ENCODE assay signal across 4 cellular contexts in the genomic region with DNA sequence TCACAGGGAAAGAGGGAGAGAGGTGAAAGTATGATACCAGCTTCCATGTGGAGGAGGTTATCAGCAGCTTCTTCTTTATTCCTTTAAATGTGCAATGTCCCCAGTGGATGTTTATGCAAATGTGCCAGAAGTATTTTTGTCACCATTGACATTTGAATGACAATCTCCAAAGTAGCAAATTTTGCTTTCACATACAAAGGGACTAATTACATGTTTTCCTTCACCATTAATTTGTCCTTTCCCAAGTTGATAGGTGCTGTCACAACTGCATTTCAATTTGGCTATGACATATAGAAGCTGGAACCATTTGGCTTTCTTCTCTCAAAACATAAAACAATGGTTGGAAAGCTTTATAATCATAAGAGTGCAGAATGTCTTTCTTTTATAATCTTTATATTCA.
"Had no signal": no experiment of that assay in that cellular context is flagged by ENCODE, and none has a peak within 500 bp of the region (broad histone marks: within the 10 kb centered on the region; RNA-seq: fewer than 3 reads in every experiment).

No MANE protein-coding gene starts in this region.

- DNase-seq: IMR-90 had no signal

- H3K4me3 Mint-ChIP-seq: IgD-negative memory B cell had no signal

- H3K27me3 Mint-ChIP-seq: IgD-negative memory B cell had no signal

- H3K27ac ChIP-seq: HL-60 had no signal

- H3K36me3 Mint-ChIP-seq: IgD-negative memory B cell had no signal

- H3K27ac Mint-ChIP-seq: IgD-negative memory B cell had no signal

- H3K4me3 ChIP-seq: K562 had no signal
